ENCODE assay signal across 8 cellular contexts in the genomic region with DNA sequence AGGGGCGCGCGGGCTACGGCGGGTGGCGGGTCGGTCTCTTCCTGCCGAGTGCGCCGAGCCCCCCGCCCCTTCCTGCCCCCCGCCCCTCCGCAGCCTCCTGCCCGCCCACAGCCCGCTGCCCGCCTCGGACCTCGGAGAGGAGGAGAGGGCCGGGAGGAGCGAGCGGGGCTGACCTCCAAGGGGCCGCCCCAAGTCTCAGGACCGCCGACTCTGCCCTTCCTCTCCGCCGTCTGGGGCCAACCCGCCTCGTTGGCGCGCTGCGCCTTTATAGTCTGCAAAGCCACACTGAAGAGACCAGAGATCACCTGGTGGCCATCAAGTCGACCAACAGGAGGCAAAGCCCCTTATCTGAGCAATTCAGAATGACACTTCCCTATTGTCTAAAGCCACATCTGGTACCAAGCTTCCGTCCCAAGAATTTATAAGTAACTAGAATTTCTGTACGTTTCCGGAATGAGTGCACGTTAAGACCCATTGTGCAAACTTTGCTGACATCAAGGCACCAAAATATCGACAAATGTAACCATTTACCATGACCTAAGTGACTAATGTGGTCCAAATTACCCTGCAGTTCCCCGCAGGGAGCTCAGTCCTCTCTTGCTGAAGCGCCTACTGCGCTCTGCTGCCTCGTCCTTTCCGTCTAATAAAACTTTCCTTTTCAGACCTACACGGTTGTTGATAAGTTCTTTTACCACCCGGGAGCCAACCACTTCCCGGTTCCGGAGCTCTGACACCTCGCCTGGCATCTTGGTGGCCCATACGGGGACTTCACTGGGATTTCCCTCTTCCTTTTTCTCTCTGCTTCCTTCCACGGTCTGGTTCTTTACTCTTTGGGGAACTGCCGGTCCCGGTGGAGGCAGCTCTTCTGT. TPM values are rescaled to one million over a fixed set of nuclear protein-coding genes. Genes with fewer than 3 reads are reported as not detected.
DNase-seq lines count a peak whose midpoint lies in the region; ATAC-seq and TF ChIP-seq lines count a peak whose summit lies in the region.

TSS of gene CPXM1 (minus strand) at position 38 of the 869 bp plus-strand sequence. CDS start 55 bp downstream, outside the sequence.

- in situ Hi-C loops in brain microvascular endothelial cell (cut with HindIII; ENCODE audit: low pct_ligation_motif_present, low sequenced_read_pairs) = no loop called here

- peaks cover 52% of the 10 kb centered on the region for H3K27me3 ChIP-seq in brain microvascular endothelial cell (replicated peaks)
- H3K27me3 ChIP-seq in mononuclear cell (ENCODE audit: insufficient read depth, low read length) = peaks cover 45% of the 10 kb centered on the region

- ATAC-seq in GM21423 (IDR thresholded peaks at IDR 0.05; ENCODE audit: unreplicated experiment) (peak; percentile 61), GM21390 (IDR thresholded peaks at IDR 0.05; ENCODE audit: unreplicated experiment) (no peak)

- no peaks in the 10 kb centered on the region for H3K9me3 ChIP-seq in mononuclear cell (ENCODE audit: low read depth, low read length)

- peak within 1 kb of the TSS; percentile 59 for H3K4me3 ChIP-seq in brain microvascular endothelial cell (ENCODE audit: low read depth, low read length)
- H3K4me3 ChIP-seq in mononuclear cell (ENCODE audit: low read length) = peak within 1 kb of the TSS; percentile 28

- TF ChIP-seq CTCF in brain microvascular endothelial cell (IDR thresholded peaks at IDR 0.05; ENCODE audit: low read depth, low read length, missing control alignments) = peak; percentile 22

- H3K4me1 ChIP-seq in mononuclear cell (ENCODE audit: insufficient read depth, low read length) = peaks cover 24% of the 10 kb centered on the region

- DNase-seq in DMS79 treated with DMSO at 0.1 percent for 48 hours (lab: John Stamatoyannopoulos, UW) (peak; percentile 42), NCI-H2227 (lab: John Stamatoyannopoulos, UW; ENCODE audit: unreplicated experiment) (peak; percentile 74), brain microvascular endothelial cell (no peak), A172 (ENCODE audit: low spot score) (no peak)
- DNase-seq in central memory CD4-positive, alpha-beta T cell = no peak

- no peak within 1 kb of the TSS for H3K27ac ChIP-seq in brain microvascular endothelial cell

- no peaks in the 10 kb centered on the region for H3K36me3 ChIP-seq in brain microvascular endothelial cell (replicated peaks)

RNA-seq across cellular contexts. Expression of gene CPXM1, which starts in this region (rescaled TPM):
- total RNA-seq in mononuclear cell = 0.10 TPM
- total RNA-seq in A172 (2014; rRNA removed; shearing (Covaris generic)) = not detected in 2 replicates

Comparison
In these comparisons a context has a peak if more than half of its experiments do, and no peak if none do; other contexts are left out.
1. DNase-seq: peak in DMS79 treated with DMSO at 0.1 percent for 48 hours (single experiment) and NCI-H2227 (single experiment); none in brain microvascular endothelial cell (single experiment), A172 (single experiment) and central memory CD4-positive, alpha-beta T cell (single experiment).